In the genomic region with DNA sequence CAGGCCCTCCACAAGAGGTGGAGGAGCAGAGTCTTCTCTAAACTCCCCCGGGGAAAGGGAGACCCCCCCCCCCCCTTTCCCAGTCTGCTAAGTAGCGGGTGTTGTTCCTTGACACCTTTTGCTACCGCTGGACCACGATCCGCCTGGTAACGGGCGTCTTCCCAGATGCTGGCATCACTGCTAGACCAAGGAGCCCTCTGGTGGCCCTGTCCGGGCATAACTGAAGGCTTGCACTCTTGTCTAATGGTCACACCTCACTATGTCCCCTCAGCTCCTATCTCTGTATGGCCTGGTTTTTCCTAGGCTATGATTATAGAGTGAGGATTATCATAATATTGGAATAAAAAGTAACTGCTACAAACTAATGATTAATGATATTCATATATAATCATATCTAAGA, we compare ENCODE assay signal across 3 cellular contexts. TPM values are rescaled to one million over a fixed set of nuclear protein-coding genes. Genes with fewer than 3 reads are reported as not detected.
"Had no signal": no experiment of that assay in that cellular context is flagged by ENCODE, and none has a peak within 500 bp of the region (broad histone marks: within the 10 kb centered on the region; RNA-seq: fewer than 3 reads in every experiment).

No MANE protein-coding gene starts in this region.

RNA-seq across cellular contexts. Expression of a gene that starts 31.5 kb away (rescaled TPM):
- total RNA-seq: bronchial epithelial cell, foreskin keratinocyte, renal cortical epithelial cell had no signal
- polyA plus RNA-seq: foreskin keratinocyte had no signal
